In the genomic region with DNA sequence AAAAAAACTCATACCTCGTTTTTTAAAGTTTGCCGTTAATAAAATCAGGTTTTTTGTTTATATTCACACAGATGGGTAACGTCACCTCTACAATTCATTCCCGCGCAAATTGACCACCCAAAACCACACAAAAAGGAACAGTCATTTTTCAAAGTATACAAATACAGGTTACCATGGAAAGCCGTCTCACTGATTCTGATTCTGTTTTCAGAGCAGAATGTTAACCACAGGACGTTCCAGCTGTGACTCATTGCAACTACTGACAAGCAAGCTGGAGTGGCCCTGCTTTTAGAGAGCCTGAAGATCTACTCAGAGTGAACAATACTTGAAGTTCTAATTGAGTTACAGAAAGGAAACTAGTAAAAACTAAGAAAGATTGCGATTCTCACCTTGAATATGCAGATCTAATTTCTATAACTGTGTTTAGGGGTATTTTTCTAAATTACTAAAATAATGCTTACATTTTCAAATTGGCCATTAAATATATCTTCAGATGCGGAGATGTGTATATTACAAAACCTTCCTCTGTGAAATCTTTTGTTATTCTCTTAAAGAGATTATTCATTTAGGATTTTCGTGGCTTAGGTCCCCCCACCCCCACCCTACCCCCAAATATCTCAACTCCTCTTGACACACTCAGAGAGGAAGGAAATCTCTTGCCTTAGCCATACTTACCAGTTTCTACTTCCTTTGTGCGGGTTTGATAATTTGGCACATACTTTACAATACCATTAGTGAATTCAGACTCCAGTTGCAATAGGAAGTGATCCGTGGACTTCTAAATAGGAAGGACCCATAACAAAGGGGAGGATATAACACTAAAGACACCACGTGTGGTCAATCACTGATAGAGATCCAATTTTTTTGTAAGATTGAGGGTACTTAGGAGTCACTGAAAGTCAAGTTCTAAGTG, we compare ENCODE assay signal across 7 cellular contexts.
DNase-seq lines count a peak whose midpoint lies in the region; ATAC-seq lines count a peak whose summit lies in the region.

No MANE protein-coding gene starts in this region.

- no peaks in the 10 kb centered on the region for H3K9me2 ChIP-seq in Karpas-422 (replicated peaks; ENCODE audit: insufficient read depth, low read length)

- no peaks in the 10 kb centered on the region for H3K79me2 ChIP-seq in Karpas-422 (ENCODE audit: low read length)

- H3K27me3 ChIP-seq in Karpas-422 (ENCODE audit: low read length): no peaks in the 10 kb centered on the region

- no peak overlapping the region for H3K9ac ChIP-seq in Karpas-422 (ENCODE audit: low read length)

- H2AFZ ChIP-seq in Karpas-422 (ENCODE audit: low read length): no peak overlapping the region

- ATAC-seq in GM19035 (IDR thresholded peaks at IDR 0.05; ENCODE audit: unreplicated experiment) (peak; percentile 94), HG03108 (IDR thresholded peaks at IDR 0.05; ENCODE audit: unreplicated experiment) (peak; percentile 91), left cardiac atrium (peak; percentile 90 to 92)

- DNase-seq in SIG-M5 treated with dmso at 0.1 percent for 504 hours (lab: John Stamatoyannopoulos, UW; ENCODE audit: unreplicated experiment) (peak; percentile 65), left cardiac atrium (peak; percentile 68), Karpas-422 (no peak)
- DNase-seq in activated naive CD4-positive, alpha-beta T cell treated with anti-CD3 and anti-CD28 coated beads, Interleukin-2, amount 50 U/mL, for 16 hours: peak; percentile 71
- DNase-seq in stimulated activated CD4-positive, alpha-beta T cell treated with anti-CD3 and anti-CD28 coated beads, Interleukin-12 subunit alpha, Interleukin-12 subunit beta, amount 100 ng/mL, for 4 hours: peak; percentile 49

- no peak overlapping the region for H3K27ac ChIP-seq in Karpas-422 (ENCODE audit: low read length)

- H4K20me1 ChIP-seq in Karpas-422 (ENCODE audit: insufficient read depth, low read depth, low read length): no peaks in the 10 kb centered on the region

- intact Hi-C loops in left cardiac atrium (cut with DNase I): no loop called here

- H3K4me2 ChIP-seq in Karpas-422 (ENCODE audit: low read depth, low read length, poor library complexity, severe bottlenecking): no peak overlapping the region

- H3K9me3 ChIP-seq in Karpas-422 (ENCODE audit: low read length): no peaks in the 10 kb centered on the region

- H3K4me3 ChIP-seq in Karpas-422 (ENCODE audit: low read length): no peak overlapping the region

- H3K36me3 ChIP-seq in Karpas-422 (ENCODE audit: insufficient read depth, low read length): no peaks in the 10 kb centered on the region

- H3K4me1 ChIP-seq in Karpas-422 (ENCODE audit: low read length): no peaks in the 10 kb centered on the region
